In the genomic region with DNA sequence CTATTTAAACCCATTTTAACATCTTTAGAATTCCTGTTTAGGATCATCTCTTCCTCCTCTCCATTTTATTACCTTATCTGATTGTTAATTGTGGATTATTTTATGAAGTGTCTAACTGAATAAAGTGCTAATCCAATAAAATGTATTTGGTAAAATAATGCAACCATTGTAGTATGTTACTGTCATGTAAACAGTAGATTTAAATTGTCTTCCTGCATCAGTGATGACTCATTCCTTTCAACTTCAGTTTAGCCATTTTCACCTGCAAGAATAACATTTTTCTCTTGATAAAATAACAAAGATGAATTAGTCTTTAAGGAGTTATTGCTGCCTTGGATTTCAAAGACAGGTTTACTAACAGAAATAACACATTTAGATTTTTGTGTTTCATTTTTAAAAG, we compare ENCODE assay signal across 1 cellular context.
TF ChIP-seq lines count a peak whose summit lies in the region.

No MANE protein-coding gene starts in this region.

TF ChIP-seq in HCT116, 20 proteins besides CTCF, POLR2A, EP300 and RAD21 (continued from another document):
- TF ChIP-seq, protein P1, sequence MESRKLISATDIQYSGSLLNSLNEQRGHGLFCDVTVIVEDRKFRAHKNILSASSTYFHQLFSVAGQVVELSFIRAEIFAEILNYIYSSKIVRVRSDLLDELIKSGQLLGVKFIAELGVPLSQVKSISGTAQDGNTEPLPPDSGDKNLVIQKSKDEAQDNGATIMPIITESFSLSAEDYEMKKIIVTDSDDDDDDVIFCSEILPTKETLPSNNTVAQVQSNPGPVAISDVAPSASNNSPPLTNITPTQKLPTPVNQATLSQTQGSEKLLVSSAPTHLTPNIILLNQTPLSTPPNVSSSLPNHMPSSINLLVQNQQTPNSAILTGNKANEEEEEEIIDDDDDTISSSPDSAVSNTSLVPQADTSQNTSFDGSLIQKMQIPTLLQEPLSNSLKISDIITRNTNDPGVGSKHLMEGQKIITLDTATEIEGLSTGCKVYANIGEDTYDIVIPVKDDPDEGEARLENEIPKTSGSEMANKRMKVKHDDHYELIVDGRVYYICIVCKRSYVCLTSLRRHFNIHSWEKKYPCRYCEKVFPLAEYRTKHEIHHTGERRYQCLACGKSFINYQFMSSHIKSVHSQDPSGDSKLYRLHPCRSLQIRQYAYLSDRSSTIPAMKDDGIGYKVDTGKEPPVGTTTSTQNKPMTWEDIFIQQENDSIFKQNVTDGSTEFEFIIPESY (IDR thresholded peaks at IDR 0.05; ENCODE audit: extremely low read depth, insufficient replicate concordance, low read length) = no peak
- TF ChIP-seq CEBPB (IDR thresholded peaks at IDR 0.05; ENCODE audit: low read depth) (0 out of 2 replicates have a peak, but pooled peaks have one; percentile 3), ZNF274 (IDR thresholded peaks at IDR 0.05; ENCODE audit: low read depth, low read length) (no peak), EGR1 (IDR thresholded peaks at IDR 0.05; ENCODE audit: low read depth) (no peak), ELF1 (IDR thresholded peaks at IDR 0.05; ENCODE audit: borderline replicate concordance, low read depth) (no peak), CBX3 (IDR thresholded peaks at IDR 0.05; ENCODE audit: low read depth) (no peak), SP1 (IDR thresholded peaks at IDR 0.05; ENCODE audit: low read depth) (no peak), SRF (IDR thresholded peaks at IDR 0.05; ENCODE audit: low read depth) (no peak)
- TF ChIP-seq, protein P2, sequence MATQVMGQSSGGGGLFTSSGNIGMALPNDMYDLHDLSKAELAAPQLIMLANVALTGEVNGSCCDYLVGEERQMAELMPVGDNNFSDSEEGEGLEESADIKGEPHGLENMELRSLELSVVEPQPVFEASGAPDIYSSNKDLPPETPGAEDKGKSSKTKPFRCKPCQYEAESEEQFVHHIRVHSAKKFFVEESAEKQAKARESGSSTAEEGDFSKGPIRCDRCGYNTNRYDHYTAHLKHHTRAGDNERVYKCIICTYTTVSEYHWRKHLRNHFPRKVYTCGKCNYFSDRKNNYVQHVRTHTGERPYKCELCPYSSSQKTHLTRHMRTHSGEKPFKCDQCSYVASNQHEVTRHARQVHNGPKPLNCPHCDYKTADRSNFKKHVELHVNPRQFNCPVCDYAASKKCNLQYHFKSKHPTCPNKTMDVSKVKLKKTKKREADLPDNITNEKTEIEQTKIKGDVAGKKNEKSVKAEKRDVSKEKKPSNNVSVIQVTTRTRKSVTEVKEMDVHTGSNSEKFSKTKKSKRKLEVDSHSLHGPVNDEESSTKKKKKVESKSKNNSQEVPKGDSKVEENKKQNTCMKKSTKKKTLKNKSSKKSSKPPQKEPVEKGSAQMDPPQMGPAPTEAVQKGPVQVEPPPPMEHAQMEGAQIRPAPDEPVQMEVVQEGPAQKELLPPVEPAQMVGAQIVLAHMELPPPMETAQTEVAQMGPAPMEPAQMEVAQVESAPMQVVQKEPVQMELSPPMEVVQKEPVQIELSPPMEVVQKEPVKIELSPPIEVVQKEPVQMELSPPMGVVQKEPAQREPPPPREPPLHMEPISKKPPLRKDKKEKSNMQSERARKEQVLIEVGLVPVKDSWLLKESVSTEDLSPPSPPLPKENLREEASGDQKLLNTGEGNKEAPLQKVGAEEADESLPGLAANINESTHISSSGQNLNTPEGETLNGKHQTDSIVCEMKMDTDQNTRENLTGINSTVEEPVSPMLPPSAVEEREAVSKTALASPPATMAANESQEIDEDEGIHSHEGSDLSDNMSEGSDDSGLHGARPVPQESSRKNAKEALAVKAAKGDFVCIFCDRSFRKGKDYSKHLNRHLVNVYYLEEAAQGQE (IDR thresholded peaks at IDR 0.05; ENCODE audit: low read depth) = no peak
TF ChIP-seq in HCT116: peak in this region for 3.
